In genomic region chr9:137236936-137237421, GRCh38 we compare ENCODE assay signal across 13 cellular contexts. TPM values are rescaled to one million over a fixed set of nuclear protein-coding genes. Genes with fewer than 3 reads are reported as not detected.
DNase-seq lines count a peak whose midpoint lies in the region; ATAC-seq and TF ChIP-seq lines count a peak whose summit lies in the region.
"Had no signal": no experiment of that assay in that cellular context is flagged by ENCODE, and none has a peak within 500 bp of the region (broad histone marks: within the 10 kb centered on the region; RNA-seq: fewer than 3 reads in every experiment).

No MANE protein-coding gene starts in this region.

- H2AK5ac ChIP-seq in mesenchymal stem cell (ENCODE audit: low read length, severe bottlenecking) = peak overlapping the region; percentile 5

- H3K9me3 ChIP-seq in OCI-LY7 (ENCODE audit: low read length) (no peaks in the 10 kb centered on the region), mesenchymal stem cell (ENCODE audit: control insufficient read depth, low read length) (no peaks in the 10 kb centered on the region)

- no peak overlapping the region for H2BK15ac ChIP-seq in mesenchymal stem cell (ENCODE audit: low read depth, poor library complexity, severe bottlenecking)

- H3K27me3 Mint-ChIP-seq in stimulated activated naive CD8-positive, alpha-beta T cell treated with anti-CD3 and anti-CD28 coated beads, Interleukin-15, amount 100 ng/mL, for 72 hours = peaks cover 22% of the 10 kb centered on the region
- peaks cover 0 to 5% of the 10 kb centered on the region in 2 donors for H3K27me3 Mint-ChIP-seq in T-cell

- POLR2A ChIA-PET in OCI-LY7 (lab: Charles Lee) (interaction anchor here (0.8 kb wide), 1 partner anchor 17 kb away, joined by 3 read pairs; no protein-coding TSS in a partner anchor), T-cell (lab: Charles Lee) (interaction anchor here in 1 of 2 donors (0.6 kb wide), 1 partner anchor 24 kb away, joined by 4 read pairs; no protein-coding TSS in a partner anchor)

- H3K36me3 ChIP-seq in OCI-LY7 (ENCODE audit: insufficient read depth, low read length) (peaks cover 5% of the 10 kb centered on the region), mesenchymal stem cell (ENCODE audit: control insufficient read depth in 1 of 2, insufficient read depth in 2 of 2, low read depth in 1 of 2, low read length in 2 of 2) (peaks cover 3 to 7% of the 10 kb centered on the region in 2 experiments)

- intact Hi-C loops in OCI-LY7 (cut with micrococcal nuclease; ENCODE audit: unreplicated experiment) = loop anchor here (2.0 kb wide), 2 partner anchors 32 to 168 kb away; no protein-coding TSS in a partner anchor

- no peak overlapping the region for H3K9ac ChIP-seq in mesenchymal stem cell (ENCODE audit: low read length)

- peaks cover 0 to 32% of the 10 kb centered on the region in 2 experiments for H3K27me3 ChIP-seq in mesenchymal stem cell (ENCODE audit: control insufficient read depth in 1 of 2, insufficient read depth in 1 of 2, low read length in 2 of 2)

- H4K20me1 ChIP-seq in OCI-LY7 (ENCODE audit: insufficient read depth, low read length) = peaks cover 3% of the 10 kb centered on the region

- H3K4me2 ChIP-seq in OCI-LY7 (ENCODE audit: low read length) = peak overlapping the region; percentile 75
- H3K4me2 ChIP-seq in mesenchymal stem cell (ENCODE audit: low read length, poor library complexity, severe bottlenecking) = peak overlapping the region; percentile 49

- no peak overlapping the region for H3K27ac Mint-ChIP-seq in stimulated activated naive CD8-positive, alpha-beta T cell treated with anti-CD3 and anti-CD28 coated beads, Interleukin-15, amount 100 ng/mL, for 72 hours
- no peak overlapping the region for H3K27ac Mint-ChIP-seq in T-cell
- H3K27ac Mint-ChIP-seq: activated CD8-positive, alpha-beta T cell treated with anti-CD3 and anti-CD28 coated beads for 36 hours; CD8-positive, alpha-beta T cell had no signal

- H3K4me1 ChIP-seq in OCI-LY7 (ENCODE audit: insufficient read depth, low read length, poor library complexity, severe bottlenecking) (peaks cover 49% of the 10 kb centered on the region), mesenchymal stem cell (ENCODE audit: control insufficient read depth, insufficient read depth, low read depth, low read length) (peaks cover 34% of the 10 kb centered on the region)

- no peaks in the 10 kb centered on the region for H3K9me3 Mint-ChIP-seq in stimulated activated naive CD8-positive, alpha-beta T cell treated with anti-CD3 and anti-CD28 coated beads, Interleukin-15, amount 100 ng/mL, for 72 hours
- H3K9me3 Mint-ChIP-seq in T-cell = no peaks in the 10 kb centered on the region
- H3K9me3 Mint-ChIP-seq: activated CD8-positive, alpha-beta T cell treated with anti-CD3 and anti-CD28 coated beads for 36 hours; CD8-positive, alpha-beta T cell had no signal

- peak overlapping the region; percentile 52 for H4K8ac ChIP-seq in mesenchymal stem cell (ENCODE audit: low read length)

- no peak overlapping the region for H2BK120ac ChIP-seq in mesenchymal stem cell (ENCODE audit: low read depth, low read length)

- H3K36me3 Mint-ChIP-seq in T-cell = no peaks in the 10 kb centered on the region

- peak overlapping the region in 1 of 2 experiments; percentile 89 for H3K18ac ChIP-seq in mesenchymal stem cell (ENCODE audit: low read depth in 1 of 2, low read length in 2 of 2)

- no peak overlapping the region for H3K23ac ChIP-seq in mesenchymal stem cell (ENCODE audit: low read length in 2 of 2)

- H3K9me2 ChIP-seq in OCI-LY7 (ENCODE audit: insufficient read depth, low read length) = no peaks in the 10 kb centered on the region

- no peak overlapping the region for H2BK5ac ChIP-seq in mesenchymal stem cell (ENCODE audit: low read depth, low read length, poor library complexity, severe bottlenecking)

- TF ChIP-seq CTCF in OCI-LY7 (conservative IDR thresholded peaks at IDR 0.05; ENCODE audit: low read length) = no peak

- BruUV-seq in OCI-LY7 (replicated peaks; lab: Mats Ljungman, UMichigan) = no TSS peak

- peak overlapping the region; percentile 46 to 59 for H3K4me3 Mint-ChIP-seq in stimulated activated naive CD8-positive, alpha-beta T cell treated with anti-CD3 and anti-CD28 coated beads, Interleukin-15, amount 100 ng/mL, for 72 hours
- peak overlapping the region in 1 of 3 donors; percentile 16 for H3K4me3 Mint-ChIP-seq in T-cell
- H3K4me3 Mint-ChIP-seq: activated CD8-positive, alpha-beta T cell treated with anti-CD3 and anti-CD28 coated beads for 36 hours; CD8-positive, alpha-beta T cell had no signal

- peak overlapping the region; percentile 74 for H4K91ac ChIP-seq in mesenchymal stem cell (ENCODE audit: low read length)

- peak overlapping the region in 1 of 2 experiments; percentile 85 for H2BK12ac ChIP-seq in mesenchymal stem cell (ENCODE audit: low read length in 2 of 2)

- no peak for ATAC-seq in stimulated activated naive CD8-positive, alpha-beta T cell treated with anti-CD3 and anti-CD28 coated beads, Interleukin-15, amount 100 ng/mL, for 72 hours
- ATAC-seq in stimulated activated naive CD8-positive, alpha-beta T cell treated with anti-CD3 and anti-CD28 coated beads, Interleukin-15, Interleukin-2, amounts not matched to agents 100 U/mL and 50 U/mL, for 24 hours = no peak
- ATAC-seq in T-cell (replicated peaks in 1 of 4) = no peak

- H3K27ac ChIP-seq in OCI-LY7 (ENCODE audit: low read depth, low read length, poor library complexity, severe bottlenecking) = peak overlapping the region; percentile 29
- H3K27ac ChIP-seq in mesenchymal stem cell (ENCODE audit: low read length, poor library complexity, severe bottlenecking) = no peak overlapping the region

- WGBS in mesenchymal stem cell = 79% methylated on average over 11 of the region's 11 CpGs

- H3K4me3 ChIP-seq in OCI-LY7 (ENCODE audit: low read depth, low read length, poor library complexity, severe bottlenecking) (peak overlapping the region; percentile 48), mesenchymal stem cell (ENCODE audit: insufficient read depth in 1 of 2, low read depth in 1 of 2, low read length in 2 of 2) (no peak overlapping the region)

- H2AFZ ChIP-seq in OCI-LY7 (ENCODE audit: low read length) (no peak overlapping the region), mesenchymal stem cell (ENCODE audit: low read depth, low read length) (peak overlapping the region; percentile 57)

- H3K4me1 Mint-ChIP-seq in stimulated activated naive CD8-positive, alpha-beta T cell treated with anti-CD3 and anti-CD28 coated beads, Interleukin-15, amount 100 ng/mL, for 72 hours = peaks cover 53% of the 10 kb centered on the region
- H3K4me1 Mint-ChIP-seq in T-cell = peaks cover 15 to 27% (median 19%) of the 10 kb centered on the region in 3 donors

- H3K14ac ChIP-seq in mesenchymal stem cell (ENCODE audit: low read length in 2 of 2) = no peak overlapping the region

- peak overlapping the region in 1 of 2 experiments; percentile 42 for H3K4ac ChIP-seq in mesenchymal stem cell (ENCODE audit: low read depth in 1 of 2, low read length in 2 of 2)

- CTCF ChIA-PET in OCI-LY7 (lab: Charles Lee; ENCODE audit: unreplicated experiment) (interaction anchor here (1.2 kb wide), 1 partner anchor 107 kb away, joined by 6 read pairs; no protein-coding TSS in a partner anchor), T-cell (lab: Charles Lee) (interaction anchor here (0.6 to 1.2 kb wide), 12 partner anchors 10 to 970 kb away, joined by 3 to 9 read pairs (median 4); partner anchors contain the start of genes MAN1B1 (in 1 of the 2) and NELFB (in 1 of the 2))

- H3K79me2 ChIP-seq in OCI-LY7 (ENCODE audit: insufficient read depth, low read depth, low read length) = peaks cover 22% of the 10 kb centered on the region

- DNase-seq in stimulated activated naive CD8-positive, alpha-beta T cell treated with anti-CD3 and anti-CD28 coated beads, Interleukin-15, amount 100 ng/mL, for 72 hours = no peak
- DNase-seq in stimulated activated naive CD8-positive, alpha-beta T cell treated with anti-CD3 and anti-CD28 coated beads, Interleukin-15, Interleukin-2, amounts not matched to agents 100 U/mL and 50 U/mL, for 24 hours = no peak
- no peak for DNase-seq in OCI-LY7 (ENCODE audit: low spot score)
- DNase-seq in mesenchymal stem cell = no peak
- no peak for DNase-seq in NCI-H526 (lab: John Stamatoyannopoulos, UW)
- DNase-seq in NCI-H187 treated with DMSO at 0.1 percent for 48 hours (lab: John Stamatoyannopoulos, UW) = no peak
- no peak for DNase-seq in T-cell
- no peak for DNase-seq in KG1 (lab: John Stamatoyannopoulos, UW)

- peaks cover 21% of the 10 kb centered on the region for H3K79me1 ChIP-seq in mesenchymal stem cell (replicated peaks; ENCODE audit: low read length, poor library complexity, severe bottlenecking)

RNA-seq across cellular contexts. Expression of gene TUBB4B, which starts 4.1 kb away (rescaled TPM):
- total RNA-seq in OCI-LY7 (2014; rRNA removed; shearing (Covaris generic)) = 376 and 417 TPM in 2 replicates
- total RNA-seq in OCI-LY7 (2022) = 402 and 443 TPM in 2 replicates
- polyA plus RNA-seq in mesenchymal stem cell (2013, experiment 1 of 2) = 181 TPM
- 181 TPM for polyA plus RNA-seq in mesenchymal stem cell (2013, experiment 2 of 2)
- total RNA-seq in T-cell = 100 to 1,000 TPM in 2 of 5 donors, 10 to 100 TPM in 3; 50.6 to 118 (median 95.3) TPM

RNA-seq across cellular contexts. Expression of gene SLC34A3, which starts 6.3 kb away (rescaled TPM):
- 0.15 TPM in 1 of 2 replicates, not detected in the other for total RNA-seq in OCI-LY7 (2014; rRNA removed; shearing (Covaris generic))
- total RNA-seq in OCI-LY7 (2022) (not detected in 2 replicates), T-cell (not detected)
- not detected for polyA plus RNA-seq in mesenchymal stem cell (2013, experiment 1 of 2)
- not detected for polyA plus RNA-seq in mesenchymal stem cell (2013, experiment 2 of 2)
- total RNA-seq: activated CD8-positive, alpha-beta T cell treated with anti-CD3 and anti-CD28 coated beads for 36 hours; CD8-positive, alpha-beta T cell; urinary bladder had no signal

RNA-seq across cellular contexts. Expression of gene RNF224, which starts 9.7 kb away (rescaled TPM):
- 0.13 TPM in 1 of 2 replicates, not detected in the other for total RNA-seq in OCI-LY7 (2014; rRNA removed; shearing (Covaris generic))
- 0.30 TPM in 1 of 2 replicates, not detected in the other for total RNA-seq in OCI-LY7 (2022)
- not detected for polyA plus RNA-seq in mesenchymal stem cell (2013, experiment 1 of 2)
- polyA plus RNA-seq in mesenchymal stem cell (2013, experiment 2 of 2) = not detected
- total RNA-seq in T-cell = not detected
- total RNA-seq: activated CD8-positive, alpha-beta T cell treated with anti-CD3 and anti-CD28 coated beads for 36 hours; CD8-positive, alpha-beta T cell; occipital lobe; urinary bladder had no signal

RNA-seq across cellular contexts. Expression of gene CYSRT1, which starts 12.0 kb away (rescaled TPM):
- 1.1 and 1.7 TPM in 2 replicates for total RNA-seq in OCI-LY7 (2014; rRNA removed; shearing (Covaris generic))
- total RNA-seq in OCI-LY7 (2022) (2.9 and 3.7 TPM in 2 replicates), T-cell (under 1 TPM in 4 of 5 donors, not detected in 1; 0.32 to 0.58 (median 0.45) TPM)
- 0.55 TPM for polyA plus RNA-seq in mesenchymal stem cell (2013, experiment 1 of 2)
- polyA plus RNA-seq in mesenchymal stem cell (2013, experiment 2 of 2) = 0.60 TPM
- total RNA-seq: occipital lobe had no signal

RNA-seq across cellular contexts. Expression of gene STPG3, which starts 14.1 kb away (rescaled TPM):
- total RNA-seq in OCI-LY7 (2014; rRNA removed; shearing (Covaris generic)) = 0.73 TPM in 1 of 2 replicates, not detected in the other
- 1.7 and 2.7 TPM in 2 replicates for total RNA-seq in OCI-LY7 (2022)
- polyA plus RNA-seq in mesenchymal stem cell (2013, experiment 1 of 2) = not detected
- not detected for polyA plus RNA-seq in mesenchymal stem cell (2013, experiment 2 of 2)
- under 1 TPM in 1 of 5 donors, not detected in 4; 0.54 TPM for total RNA-seq in T-cell
- total RNA-seq: activated CD8-positive, alpha-beta T cell treated with anti-CD3 and anti-CD28 coated beads for 36 hours; esophagus mucosa; occipital lobe; urinary bladder had no signal
- polyA plus RNA-seq: urinary bladder had no signal
